ENCODE assay signal across 20 cellular contexts in genomic region chr12:12408265-12408690, GRCh38. TPM values are rescaled to one million over a fixed set of nuclear protein-coding genes. Genes with fewer than 3 reads are reported as not detected.
A peak's percentile ranks its signal among the peaks of the same experiment; 100 is the strongest.
DNase-seq lines count a peak whose midpoint lies in the region; ATAC-seq, FAIRE-seq and TF ChIP-seq lines count a peak whose summit lies in the region.
"Had no signal": no experiment of that assay in that cellular context is flagged by ENCODE, and none has a peak within 500 bp of the region (broad histone marks: within the 10 kb centered on the region; RNA-seq: fewer than 3 reads in every experiment).

No MANE protein-coding gene starts in this region.

- no peaks in the 10 kb centered on the region for H3K36me3 ChIP-seq in CD8-positive, alpha-beta memory T cell (ENCODE audit: insufficient read depth, low read length)
- H3K36me3 ChIP-seq in naive thymus-derived CD4-positive, alpha-beta T cell (ENCODE audit: control insufficient read depth in 2 of 3, insufficient read depth in 3 of 3, low read length in 3 of 3) = no peaks in the 10 kb centered on the region
- H3K36me3 ChIP-seq in psoas muscle (ENCODE audit: insufficient read depth in 1 of 2, low read depth in 1 of 2) (no peaks in the 10 kb centered on the region), GM23338 (ENCODE audit: insufficient read depth) (no peaks in the 10 kb centered on the region)
- H3K36me3 ChIP-seq: brain microvascular endothelial cell, tibial artery had no signal

- CTCF ChIA-PET in CD8-positive, alpha-beta memory T cell (lab: Charles Lee) = no interaction called here
- CTCF ChIA-PET in naive thymus-derived CD4-positive, alpha-beta T cell (lab: Charles Lee) = no interaction called here

- TF ChIP-seq CTCF in psoas muscle (IDR thresholded peaks at IDR 0.05) (no peak), GM23338 (conservative IDR thresholded peaks at IDR 0.05; ENCODE audit: low read depth in 2 of 2) (no peak)

- H3K27me3 ChIP-seq in CD8-positive, alpha-beta memory T cell (ENCODE audit: insufficient read depth, low read length, poor library complexity, severe bottlenecking) = no peaks in the 10 kb centered on the region
- H3K27me3 ChIP-seq in naive thymus-derived CD4-positive, alpha-beta T cell (ENCODE audit: control insufficient read depth in 2 of 2, insufficient read depth in 2 of 2, low read length in 2 of 2) = no peaks in the 10 kb centered on the region
- H3K27me3 ChIP-seq in psoas muscle (ENCODE audit: insufficient read depth in 3 of 3, low read length in 2 of 3) (no peaks in the 10 kb centered on the region), GM23338 (ENCODE audit: insufficient read depth) (no peaks in the 10 kb centered on the region)
- H3K27me3 ChIP-seq: brain microvascular endothelial cell, dorsolateral prefrontal cortex, heart right ventricle, tibial artery had no signal

- no peaks in the 10 kb centered on the region for H3K9me3 Mint-ChIP-seq in CD8-positive, alpha-beta memory T cell
- peaks cover 0 to 8% (median 0%) of the 10 kb centered on the region in 11 donors for H3K9me3 Mint-ChIP-seq in naive thymus-derived CD4-positive, alpha-beta T cell
- H3K9me3 Mint-ChIP-seq in GM23338 = peaks cover 15% of the 10 kb centered on the region

- no peak overlapping the region for H3K4me2 ChIP-seq in GM23338

- no peak overlapping the region for H3K27ac ChIP-seq in CD8-positive, alpha-beta memory T cell (ENCODE audit: low read depth, low read length)
- no peak overlapping the region for H3K27ac ChIP-seq in naive thymus-derived CD4-positive, alpha-beta T cell (ENCODE audit: low read depth, low read length)
- H3K27ac ChIP-seq in psoas muscle (no peak overlapping the region), GM23338 (ENCODE audit: low read depth) (no peak overlapping the region)
- H3K27ac ChIP-seq: brain microvascular endothelial cell, heart right ventricle, tibial artery had no signal

- no peaks in the 10 kb centered on the region for H3K9me3 ChIP-seq in CD8-positive, alpha-beta memory T cell (ENCODE audit: low read length)
- H3K9me3 ChIP-seq in T-helper 17 cell (ENCODE audit: control insufficient read depth, low read length, poor library complexity, severe bottlenecking) (no peaks in the 10 kb centered on the region), psoas muscle (no peaks in the 10 kb centered on the region)
- no peaks in the 10 kb centered on the region for H3K9me3 ChIP-seq in naive thymus-derived CD4-positive, alpha-beta T cell (ENCODE audit: control insufficient read depth in 2 of 3, low read length in 3 of 3)
- H3K9me3 ChIP-seq: heart right ventricle, tibial artery had no signal

- FAIRE-seq in GM19239 (lab: Jason Lieb, UNC) = peak; percentile 64
- FAIRE-seq: kidney had no signal

- H3K27ac Mint-ChIP-seq in CD8-positive, alpha-beta memory T cell = peak overlapping the region; percentile 22 to 83 (median 60)
- peak overlapping the region; percentile 19 for H3K27ac Mint-ChIP-seq in T-helper 17 cell
- H3K27ac Mint-ChIP-seq in naive thymus-derived CD4-positive, alpha-beta T cell = peak overlapping the region in 8 of 9 donors; percentile 0 to 76 (median 57)
- no peak overlapping the region for H3K27ac Mint-ChIP-seq in GM23338

- peaks cover 25 to 60% (median 58%) of the 10 kb centered on the region in 3 donors for H3K4me1 Mint-ChIP-seq in CD8-positive, alpha-beta memory T cell
- H3K4me1 Mint-ChIP-seq in T-helper 17 cell (peaks cover 26% of the 10 kb centered on the region), GM23338 (peaks cover 9% of the 10 kb centered on the region; the same call in 2 of the 3 replicates)
- peaks cover 14 to 44% (median 33%) of the 10 kb centered on the region in 7 donors for H3K4me1 Mint-ChIP-seq in naive thymus-derived CD4-positive, alpha-beta T cell

- no peaks in the 10 kb centered on the region for H4K20me1 ChIP-seq in GM23338 (replicated peaks; ENCODE audit: insufficient read depth)

- H3K36me3 Mint-ChIP-seq in CD8-positive, alpha-beta memory T cell = peaks cover 5 to 12% (median 11%) of the 10 kb centered on the region in 3 donors
- no peaks in the 10 kb centered on the region for H3K36me3 Mint-ChIP-seq in T-helper 17 cell (ENCODE audit: low read depth)
- peaks cover 0 to 35% (median 21%) of the 10 kb centered on the region in 5 donors for H3K36me3 Mint-ChIP-seq in naive thymus-derived CD4-positive, alpha-beta T cell
- peaks cover 14% of the 10 kb centered on the region; the same call in 2 of the 3 replicates for H3K36me3 Mint-ChIP-seq in GM23338 (ENCODE audit: low read depth)

- peak in 1 of 5 donors; percentile 16 for DNase-seq in CD8-positive, alpha-beta memory T cell
- no peak for DNase-seq in GM19239 (ENCODE audit: insufficient read length, low spot score)
- no peak for DNase-seq in T-helper 17 cell
- DNase-seq in naive thymus-derived CD4-positive, alpha-beta T cell = peak in 1 of 9 donors; percentile 25
- no peak for DNase-seq in NK-92 treated with Interleukin-12 subunit alpha and Interleukin-12 subunit beta, amount 100 ng/mL, for 24 hours (lab: John Stamatoyannopoulos, UW)
- DNase-seq in psoas muscle = no peak
- no peak for DNase-seq in GM23338 (ENCODE audit: low spot score)
- DNase-seq: activated CD4-positive, alpha-beta T cell treated with anti-CD3 and anti-CD28 coated beads for 4 hours; activated effector memory CD4-positive, alpha-beta T cell treated with Interleukin-2 at 50 U/mL for 16 hours; brain microvascular endothelial cell; dorsolateral prefrontal cortex; heart right ventricle; IMR-90; kidney; midbrain; NCI-H1417; Right ventricle myocardium superior; stimulated activated CD4-positive, alpha-beta T cell treated with anti-CD3 and anti-CD28 coated beads, Interleukin-4, amount 100 ng/mL, for 1 hour; stimulated activated CD8-positive, alpha-beta memory T cell treated with anti-CD3 and anti-CD28 coated beads, Interleukin-4, amount 100 ng/mL, for 48 hours; tibial artery had no signal

- H3K27me3 Mint-ChIP-seq in CD8-positive, alpha-beta memory T cell = no peaks in the 10 kb centered on the region
- H3K27me3 Mint-ChIP-seq in T-helper 17 cell = no peaks in the 10 kb centered on the region
- no peaks in the 10 kb centered on the region for H3K27me3 Mint-ChIP-seq in naive thymus-derived CD4-positive, alpha-beta T cell
- H3K27me3 Mint-ChIP-seq in GM23338 (ENCODE audit: insufficient read depth, low read depth, poor library complexity) = peaks cover 2% of the 10 kb centered on the region

- intact Hi-C loops in naive thymus-derived CD4-positive, alpha-beta T cell (cut with micrococcal nuclease) = loop anchor here in 1 of 2 donors (5.0 kb wide), 1 partner anchor 34 kb away; no protein-coding TSS in a partner anchor
- intact Hi-C loops in psoas muscle (cut with DNase I) = no loop called here

- peaks cover 18% of the 10 kb centered on the region for H3K4me1 ChIP-seq in CD8-positive, alpha-beta memory T cell (ENCODE audit: insufficient read depth, low read length)
- H3K4me1 ChIP-seq in naive thymus-derived CD4-positive, alpha-beta T cell (ENCODE audit: control insufficient read depth in 2 of 2, insufficient read depth in 2 of 2, low read length in 2 of 2) = peaks cover 8 to 11% of the 10 kb centered on the region in 2 donors
- H3K4me1 ChIP-seq in psoas muscle (no peaks in the 10 kb centered on the region), GM23338 (ENCODE audit: insufficient read depth) (peaks cover 8% of the 10 kb centered on the region; the same call in 1 of the 2 replicates)

- H2AFZ ChIP-seq in GM23338 = no peak overlapping the region

- H3K4me3 Mint-ChIP-seq in CD8-positive, alpha-beta memory T cell = peak overlapping the region in 5 of 7 donors; percentile 1 to 52 (median 27)
- peak overlapping the region; percentile 0 for H3K4me3 Mint-ChIP-seq in T-helper 17 cell
- peak overlapping the region in 1 of 10 donors; percentile 9 for H3K4me3 Mint-ChIP-seq in naive thymus-derived CD4-positive, alpha-beta T cell
- no peak overlapping the region for H3K4me3 Mint-ChIP-seq in GM23338

- 83 to 97% (median 86%) methylated on average over 1 of the region's 1 CpG for WGBS in psoas muscle, 3 donors

- H3K4me3 ChIP-seq in CD8-positive, alpha-beta memory T cell (ENCODE audit: low read length) = no peak overlapping the region
- no peak overlapping the region for H3K4me3 ChIP-seq in naive thymus-derived CD4-positive, alpha-beta T cell (ENCODE audit: low read length)
- H3K4me3 ChIP-seq in psoas muscle = no peak overlapping the region
- no peak overlapping the region for H3K4me3 ChIP-seq in GM23338
- H3K4me3 ChIP-seq: dorsolateral prefrontal cortex, heart right ventricle, tibial artery had no signal

- H3F3A ChIP-seq in GM23338 (replicated peaks; ENCODE audit: low read depth) = no peaks in the 10 kb centered on the region

- no peaks in the 10 kb centered on the region for H3K9me2 ChIP-seq in GM23338 (ENCODE audit: insufficient read depth)

- H3K79me2 ChIP-seq in GM23338 (replicated peaks; ENCODE audit: insufficient read depth) = no peaks in the 10 kb centered on the region

- ATAC-seq in T-helper 17 cell (peak; percentile 68), psoas muscle (no peak), GM23338 (no peak)
- ATAC-seq in naive thymus-derived CD4-positive, alpha-beta T cell = peak; percentile 40
- ATAC-seq: heart right ventricle had no signal

- POLR2A ChIA-PET in CD8-positive, alpha-beta memory T cell (lab: Charles Lee) = no interaction called here
- POLR2A ChIA-PET in naive thymus-derived CD4-positive, alpha-beta T cell (lab: Charles Lee) = no interaction called here

TF ChIP-seq in GM23338, 12 proteins besides CTCF, POLR2A, EP300 and RAD21 (continues in another document):
- TF ChIP-seq NANOG (IDR thresholded peaks at IDR 0.05; ENCODE audit: borderline replicate concordance) = no peak
- no peak for TF ChIP-seq JUNB (IDR thresholded peaks at IDR 0.05; ENCODE audit: unreplicated experiment)
- no peak for TF ChIP-seq EZH2phosphoT487 (IDR thresholded peaks at IDR 0.05; ENCODE audit: unreplicated experiment)

RNA-seq across cellular contexts. Expression of gene BORCS5, which starts 51.4 kb away (rescaled TPM):
- total RNA-seq in CD8-positive, alpha-beta memory T cell = 10 to 100 TPM; 36.4 to 39.7 TPM
- polyA plus RNA-seq in CD8-positive, alpha-beta memory T cell = 22.0 TPM
- total RNA-seq in T-helper 17 cell (10 to 100 TPM; 35.0 to 48.4 TPM), psoas muscle (10 to 100 TPM; 10.7 to 13.3 (median 11.8) TPM)
- 10 to 100 TPM; 15.3 to 28.2 (median 22.1) TPM for total RNA-seq in naive thymus-derived CD4-positive, alpha-beta T cell
- 10 to 100 TPM in 1 of 2 donors, 1 to 10 TPM in 1; 8.4 to 15.6 TPM for polyA plus RNA-seq in naive thymus-derived CD4-positive, alpha-beta T cell
- polyA plus RNA-seq in psoas muscle (10 to 100 TPM in 1 of 3 donors, 1 to 10 TPM in 2; 4.3 to 12.3 (median 8.5) TPM), GM23338 (2016; fragmentation: Nextera tagmentation; extraction: Ambion mirVana) (11.3 and 14.5 TPM in 2 replicates)
- total RNA-seq in GM23338 (2014; rRNA removed; shearing (Covaris generic)) = 12.6 and 13.7 TPM in 2 replicates

RNA-seq across cellular contexts. Expression of gene MANSC1, which starts 58.2 kb away (rescaled TPM):
- under 1 TPM; 0.31 to 0.42 TPM for total RNA-seq in CD8-positive, alpha-beta memory T cell
- polyA plus RNA-seq in CD8-positive, alpha-beta memory T cell = 0.49 TPM
- total RNA-seq in T-helper 17 cell = under 1 TPM in 1 of 2 donors, not detected in 1; 0.12 TPM
- total RNA-seq in naive thymus-derived CD4-positive, alpha-beta T cell = 1 to 10 TPM in 1 of 5 experiments, under 1 TPM in 4; 0.60 to 1.3 (median 0.94) TPM
- polyA plus RNA-seq in naive thymus-derived CD4-positive, alpha-beta T cell = 1 to 10 TPM; 4.2 TPM
- total RNA-seq in psoas muscle = 1 to 10 TPM; 2.8 to 3.5 (median 3.3) TPM
- 1 to 10 TPM; 2.2 to 3.6 (median 3.2) TPM for polyA plus RNA-seq in psoas muscle
- 4.0 and 5.1 TPM in 2 replicates for total RNA-seq in GM23338 (2014; rRNA removed; shearing (Covaris generic))
- 4.4 and 5.8 TPM in 2 replicates for polyA plus RNA-seq in GM23338 (2016; fragmentation: Nextera tagmentation; extraction: Ambion mirVana)

Comparison
In these comparisons a context has a peak if more than half of its experiments do, and no peak if none do; other contexts are left out.
1. ATAC-seq: peak in T-helper 17 cell (single experiment) and naive thymus-derived CD4-positive, alpha-beta T cell (single experiment); none in psoas muscle (0 of 4) and GM23338 (single experiment).